ENCODE assay signal across 13 cellular contexts in the genomic region with DNA sequence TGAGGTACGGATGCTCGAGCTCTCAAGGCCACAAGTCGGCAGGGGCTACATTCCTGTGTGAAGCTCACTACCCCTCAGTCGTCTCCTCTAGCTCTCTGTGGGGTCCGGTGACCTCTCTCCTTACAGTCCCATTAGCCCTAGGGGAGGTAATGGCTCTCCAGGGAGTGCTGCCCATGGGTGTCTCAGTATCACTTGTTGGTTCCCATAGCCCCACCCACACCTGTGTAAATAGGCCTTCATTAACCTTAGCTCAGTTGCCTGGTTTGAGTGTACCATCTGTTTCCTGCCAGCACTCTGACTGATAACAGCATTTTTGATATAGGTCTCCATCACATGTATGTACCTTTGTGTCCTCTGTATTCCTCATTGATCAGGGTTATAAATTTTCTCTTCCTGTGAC.
"Had no signal": no experiment of that assay in that cellular context is flagged by ENCODE, and none has a peak within 500 bp of the region (broad histone marks: within the 10 kb centered on the region; RNA-seq: fewer than 3 reads in every experiment).

No MANE protein-coding gene starts in this region.

- DNase-seq: activated CD4-positive, alpha-beta T cell treated with anti-CD3 and anti-CD28 coated beads for 48 hours; activated naive CD4-positive, alpha-beta T cell treated with anti-CD3 and anti-CD28 coated beads, Interleukin-2, amount 10 ng/mL, durations not matched to agents 7 days and 5 days; endodermal cell; erythroblast; hippocampal formation; midbrain; naive B cell; right cardiac atrium had no signal

- H3K4me3 Mint-ChIP-seq: activated naive CD4-positive, alpha-beta T cell treated with anti-CD3 and anti-CD28 coated beads, Interleukin-2, amount 10 ng/mL, durations not matched to agents 7 days and 5 days; brain; dendritic cell treated with granulocyte-macrophage colony-stimulating factor and Interleukin-4, amounts not matched to agents 40 ng/mL and 50 ng/mL, for 4 days; endodermal cell; naive B cell; stimulated activated memory B cell treated with anti-CD40 and anti-IgM and Interleukin-4, amounts not matched to agents 10 μg/mL and 1 μg/mL and 100 μg/mL, for 72 hours; WTC11 had no signal

- ATAC-seq: right cardiac atrium; stimulated activated memory B cell treated with anti-CD40 and anti-IgM and Interleukin-4, amounts not matched to agents 10 μg/mL and 1 μg/mL and 100 μg/mL, for 72 hours; WTC11 had no signal

- H3K9me3 Mint-ChIP-seq: activated naive CD4-positive, alpha-beta T cell treated with anti-CD3 and anti-CD28 coated beads, Interleukin-2, amount 10 ng/mL, durations not matched to agents 7 days and 5 days; activated T-helper 2 cell treated with anti-CD3 and anti-CD28 coated beads, Interferon-gamma antibody, Interleukin-2, Interleukin-4, amounts not matched to agents 10 μg/mL and 5 μg/mL and 100 μg/mL, durations not matched to agents 14 hours and 24 hours and 36 hours; brain; dendritic cell treated with granulocyte-macrophage colony-stimulating factor and Interleukin-4, amounts not matched to agents 40 ng/mL and 50 ng/mL, for 4 days; endodermal cell had no signal

- H3K36me3 Mint-ChIP-seq: activated naive CD4-positive, alpha-beta T cell treated with anti-CD3 and anti-CD28 coated beads, Interleukin-2, amount 10 ng/mL, durations not matched to agents 7 days and 5 days; brain; stimulated activated memory B cell treated with anti-CD40 and anti-IgM and Interleukin-4, amounts not matched to agents 10 μg/mL and 1 μg/mL and 100 μg/mL, for 72 hours; WTC11 had no signal

- H3K4me1 Mint-ChIP-seq: brain; endodermal cell; naive B cell; stimulated activated memory B cell treated with anti-CD40 and anti-IgM and Interleukin-4, amounts not matched to agents 10 μg/mL and 1 μg/mL and 100 μg/mL, for 72 hours; WTC11 had no signal

- H3K27ac Mint-ChIP-seq: activated naive CD4-positive, alpha-beta T cell treated with anti-CD3 and anti-CD28 coated beads, Interleukin-2, amount 10 ng/mL, durations not matched to agents 7 days and 5 days; activated T-helper 2 cell treated with anti-CD3 and anti-CD28 coated beads, Interferon-gamma antibody, Interleukin-2, Interleukin-4, amounts not matched to agents 10 μg/mL and 5 μg/mL and 100 μg/mL, durations not matched to agents 14 hours and 24 hours and 36 hours; brain; dendritic cell treated with granulocyte-macrophage colony-stimulating factor and Interleukin-4, amounts not matched to agents 40 ng/mL and 50 ng/mL, for 4 days; endodermal cell; stimulated activated memory B cell treated with anti-CD40 and anti-IgM and Interleukin-4, amounts not matched to agents 10 μg/mL and 1 μg/mL and 100 μg/mL, for 72 hours; WTC11 had no signal
